Comparison of ENCODE assay signal across 1 cellular context in genomic region chr11:64226507-64227051, GRCh38.
TF ChIP-seq lines count a peak whose summit lies in the region.

No MANE protein-coding gene starts in this region.

TF ChIP-seq in endothelial cell of umbilical vein, 7 proteins besides CTCF, POLR2A, EP300 and RAD21 (continued from another document):
- TF ChIP-seq MAX (IDR thresholded peaks at IDR 0.05; ENCODE audit: insufficient read depth, insufficient read length), result no peak
- no peak for TF ChIP-seq FOS (IDR thresholded peaks at IDR 0.05; ENCODE audit: borderline replicate concordance, insufficient read depth, low read length)
- TF ChIP-seq MYC (IDR thresholded peaks at IDR 0.05; ENCODE audit: low read depth, low read length), result no peak
- TF ChIP-seq GATA2 (IDR thresholded peaks at IDR 0.05; ENCODE audit: insufficient read depth, insufficient read length, low read depth, low read length), result no peak
- no peak for TF ChIP-seq JUN (IDR thresholded peaks at IDR 0.05; ENCODE audit: borderline replicate concordance, insufficient read depth, insufficient read length, low read depth)
- TF ChIP-seq EZH2 (IDR thresholded peaks at IDR 0.05; ENCODE audit: borderline replicate concordance, low read depth, low read length, severe bottlenecking), result no peak
TF ChIP-seq in endothelial cell of umbilical vein: peak in this region for 0.
